ENCODE assay signal across 12 cellular contexts in genomic region chrX:53188763-53189162, GRCh38. TPM values are rescaled to one million over a fixed set of nuclear protein-coding genes. Genes with fewer than 3 reads are reported as not detected.
DNase-seq lines count a peak whose midpoint lies in the region; ATAC-seq, FAIRE-seq and TF ChIP-seq lines count a peak whose summit lies in the region.
"Had no signal": no experiment of that assay in that cellular context is flagged by ENCODE, and none has a peak within 500 bp of the region (broad histone marks: within the 10 kb centered on the region; RNA-seq: fewer than 3 reads in every experiment).

No MANE protein-coding gene starts in this region.

- H3K27me3 ChIP-seq in mesenchymal stem cell (ENCODE audit: control insufficient read depth in 1 of 2, insufficient read depth in 1 of 2, low read length in 2 of 2) (no peaks in the 10 kb centered on the region), Peyer's patch (no peaks in the 10 kb centered on the region)
- no peaks in the 10 kb centered on the region for H3K27me3 ChIP-seq in CD4-positive, alpha-beta T cell (ENCODE audit: control insufficient read depth, insufficient read depth, low read length)

- no peaks in the 10 kb centered on the region for H3K4me1 Mint-ChIP-seq in CD4-positive, alpha-beta T cell (ENCODE audit: low read depth)

- peak; percentile 86 for ATAC-seq in GM18511 (IDR thresholded peaks at IDR 0.05; ENCODE audit: unreplicated experiment)
- ATAC-seq in GM21529 (IDR thresholded peaks at IDR 0.05; ENCODE audit: unreplicated experiment) = peak; percentile 72
- ATAC-seq in HG03575 (IDR thresholded peaks at IDR 0.05; ENCODE audit: extremely low read depth, insufficient number of reproducible peaks, low FRiP score, unreplicated experiment) = peak; percentile 67
- no peak for ATAC-seq in HG03139 (IDR thresholded peaks at IDR 0.05; ENCODE audit: unreplicated experiment)
- ATAC-seq in CD4-positive, alpha-beta T cell (ENCODE audit: poor library complexity) = no peak

- no peaks in the 10 kb centered on the region for H3K27me3 Mint-ChIP-seq in CD4-positive, alpha-beta T cell

- H3K27ac Mint-ChIP-seq in CD4-positive, alpha-beta T cell = no peak overlapping the region

- H3K4me2 ChIP-seq in mesenchymal stem cell (ENCODE audit: low read length, poor library complexity, severe bottlenecking) = no peak overlapping the region

- peaks cover 20 to 45% of the 10 kb centered on the region in 2 experiments for H3K36me3 ChIP-seq in mesenchymal stem cell (ENCODE audit: control insufficient read depth in 1 of 2, insufficient read depth in 2 of 2, low read depth in 1 of 2, low read length in 2 of 2)
- H3K36me3 ChIP-seq in Peyer's patch = peaks cover 0 to 7% (median 0%) of the 10 kb centered on the region in 3 donors

- H3K9me3 Mint-ChIP-seq in CD4-positive, alpha-beta T cell = no peaks in the 10 kb centered on the region

- no peak overlapping the region for H3K4ac ChIP-seq in mesenchymal stem cell (ENCODE audit: low read depth in 1 of 2, low read length in 2 of 2)

- intact Hi-C loops in CD4-positive, alpha-beta T cell (cut with DNase I, micrococcal nuclease) = no loop called here

- H2BK15ac ChIP-seq in mesenchymal stem cell (ENCODE audit: low read depth, poor library complexity, severe bottlenecking) = no peak overlapping the region

- no peak overlapping the region for H2BK120ac ChIP-seq in mesenchymal stem cell (ENCODE audit: low read depth, low read length)

- POLR2A ChIA-PET in CD4-positive, alpha-beta T cell (lab: Charles Lee) = no interaction called here

- no peak overlapping the region for H4K91ac ChIP-seq in mesenchymal stem cell (ENCODE audit: low read length)

- H3K9me3 ChIP-seq in mesenchymal stem cell (ENCODE audit: control insufficient read depth, low read length) (no peaks in the 10 kb centered on the region), Peyer's patch (no peaks in the 10 kb centered on the region)
- no peaks in the 10 kb centered on the region for H3K9me3 ChIP-seq in CD4-positive, alpha-beta T cell (ENCODE audit: control insufficient read depth, low read length)

- no peak overlapping the region for H2BK5ac ChIP-seq in mesenchymal stem cell (ENCODE audit: low read depth, low read length, poor library complexity, severe bottlenecking)

- TF ChIP-seq POLR2A in Peyer's patch (IDR thresholded peaks at IDR 0.05) = no peak

- H3K4me1 ChIP-seq in mesenchymal stem cell (ENCODE audit: control insufficient read depth, insufficient read depth, low read depth, low read length) = no peaks in the 10 kb centered on the region
- H3K4me1 ChIP-seq in Peyer's patch = no peaks in the 10 kb centered on the region

- H3K4me3 Mint-ChIP-seq in CD4-positive, alpha-beta T cell = no peak overlapping the region

- H4K8ac ChIP-seq in mesenchymal stem cell (ENCODE audit: low read length) = no peak overlapping the region

- no peak for TF ChIP-seq CTCF in Peyer's patch (IDR thresholded peaks at IDR 0.05)
- TF ChIP-seq CTCF in CD4-positive, alpha-beta T cell (IDR thresholded peaks at IDR 0.05) = no peak

- peaks cover 7% of the 10 kb centered on the region for H3K36me3 Mint-ChIP-seq in CD4-positive, alpha-beta T cell (ENCODE audit: low read depth)

- no peak overlapping the region for H3K9ac ChIP-seq in mesenchymal stem cell (ENCODE audit: low read length)

- DNase-seq in mesenchymal stem cell = no peak
- DNase-seq in HTR-8/SVneo (ENCODE audit: insufficient read length, low spot score) = no peak
- DNase-seq in Peyer's patch = no peak
- DNase-seq in CD4-positive, alpha-beta T cell = no peak
- DNase-seq: central memory CD4-positive, alpha-beta T cell; kidney glomerular epithelial cell had no signal

- no peaks in the 10 kb centered on the region for H3K79me1 ChIP-seq in mesenchymal stem cell (replicated peaks; ENCODE audit: low read length, poor library complexity, severe bottlenecking)

- no peak overlapping the region for H3K23ac ChIP-seq in mesenchymal stem cell (ENCODE audit: low read length in 2 of 2)

- H3K14ac ChIP-seq in mesenchymal stem cell (ENCODE audit: low read length in 2 of 2) = no peak overlapping the region

- no peak overlapping the region for H2AFZ ChIP-seq in mesenchymal stem cell (ENCODE audit: low read depth, low read length)

- FAIRE-seq in HTR-8/SVneo (lab: Jason Lieb, UNC) = no peak
- FAIRE-seq: G401.6, K562 had no signal

- no peak overlapping the region for H3K18ac ChIP-seq in mesenchymal stem cell (ENCODE audit: low read depth in 1 of 2, low read length in 2 of 2)

- WGBS in mesenchymal stem cell = no CpG with 5 or more reads among the region's 2 CpGs

- CTCF ChIA-PET in CD4-positive, alpha-beta T cell (lab: Charles Lee) = no interaction called here

- H2BK12ac ChIP-seq in mesenchymal stem cell (ENCODE audit: low read length in 2 of 2) = no peak overlapping the region

- H2AK5ac ChIP-seq in mesenchymal stem cell (ENCODE audit: low read length, severe bottlenecking) = no peak overlapping the region

- H3K4me3 ChIP-seq in mesenchymal stem cell (ENCODE audit: insufficient read depth in 1 of 2, low read depth in 1 of 2, low read length in 2 of 2) = no peak overlapping the region
- H3K4me3 ChIP-seq in Peyer's patch = no peak overlapping the region
- H3K4me3 ChIP-seq: K562 had no signal

- H3K27ac ChIP-seq in mesenchymal stem cell (ENCODE audit: low read length, poor library complexity, severe bottlenecking) (peak overlapping the region; percentile 26), Peyer's patch (no peak overlapping the region)
- H3K27ac ChIP-seq in CD4-positive, alpha-beta T cell (ENCODE audit: low read depth, low read length) = no peak overlapping the region

RNA-seq across cellular contexts. Expression of gene KDM5C, which starts 36.2 kb away (rescaled TPM):
- 24.8 TPM for polyA plus RNA-seq in mesenchymal stem cell (2013, experiment 1 of 2)
- polyA plus RNA-seq in mesenchymal stem cell (2013, experiment 2 of 2) = 24.4 TPM
- total RNA-seq in Peyer's patch = 100 to 1,000 TPM in 3 of 4 donors, 10 to 100 TPM in 1; 77.4 to 176 (median 137) TPM
- 100 to 1,000 TPM; 236 to 237 TPM for total RNA-seq in CD4-positive, alpha-beta T cell

Comparison
In these comparisons a context has a peak if more than half of its experiments do, and no peak if none do; other contexts are left out.
1. ATAC-seq: peak in GM18511 (single experiment), GM21529 (single experiment) and HG03575 (single experiment); none in HG03139 (single experiment) and CD4-positive, alpha-beta T cell (single experiment).